8 cellular contexts compared by ENCODE assay signal in the genomic region with DNA sequence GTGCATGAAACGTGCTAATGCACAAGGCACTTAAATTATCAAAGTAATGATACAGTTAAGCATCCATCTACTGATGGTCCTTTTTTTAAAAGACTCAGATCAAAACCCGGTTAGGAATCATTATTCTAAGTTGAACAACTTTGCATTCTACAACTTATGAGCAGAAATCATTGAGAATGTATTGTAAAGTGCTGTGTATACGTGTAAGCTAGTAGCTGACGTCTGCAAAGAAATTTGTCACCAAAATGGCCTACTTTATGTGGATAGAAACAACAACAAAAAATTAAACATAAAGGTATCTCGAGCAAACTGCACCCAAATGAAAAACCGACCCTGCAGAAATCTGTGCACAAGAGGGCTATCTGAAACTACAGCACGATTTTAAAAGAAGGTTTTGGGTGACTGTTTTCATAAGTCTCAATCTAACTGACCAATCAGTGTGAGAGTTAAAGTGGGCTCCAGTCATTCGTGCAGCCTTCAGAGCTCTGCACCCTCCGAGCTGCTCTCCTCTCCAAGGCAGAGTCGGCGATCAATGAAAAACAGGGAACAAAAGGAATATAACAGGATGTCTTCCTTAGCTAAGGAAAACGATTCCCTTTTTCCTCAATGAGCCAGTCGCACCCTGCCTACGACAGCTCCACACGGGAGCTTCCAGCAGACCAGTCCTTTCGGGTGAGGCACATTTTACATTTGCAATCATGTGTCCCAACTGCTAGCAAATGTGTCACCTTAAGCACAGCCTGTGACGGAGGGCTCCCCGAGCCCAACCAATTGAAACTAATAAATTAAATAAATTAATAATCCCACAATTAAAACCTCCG.
DNase-seq lines count a peak whose midpoint lies in the region; ATAC-seq, FAIRE-seq and TF ChIP-seq lines count a peak whose summit lies in the region.

No MANE protein-coding gene starts in this region.

- H3K36me3 ChIP-seq in mucosa of descending colon (ENCODE audit: low read depth) = no peaks in the 10 kb centered on the region
- no peaks in the 10 kb centered on the region for H3K36me3 ChIP-seq in tibial nerve

- peak in 1 of 2 donors; percentile 46 for TF ChIP-seq EP300 in tibial nerve (IDR thresholded peaks at IDR 0.05)

- H3K4me3 ChIP-seq in mucosa of descending colon = peak overlapping the region; percentile 2
- H3K4me3 ChIP-seq in tibial nerve = peak overlapping the region; percentile 48 to 87 (median 74)

- peaks cover 4% of the 10 kb centered on the region for H3K4me1 ChIP-seq in mucosa of descending colon (ENCODE audit: low read depth)
- peaks cover 0 to 34% (median 7%) of the 10 kb centered on the region in 4 donors for H3K4me1 ChIP-seq in tibial nerve

- no peak for TF ChIP-seq POLR2A in tibial nerve (IDR thresholded peaks at IDR 0.05)

- H3K9me3 ChIP-seq in mucosa of descending colon = no peaks in the 10 kb centered on the region
- H3K9me3 ChIP-seq in tibial nerve = no peaks in the 10 kb centered on the region

- intact Hi-C loops in mucosa of descending colon (cut with DNase I, micrococcal nuclease) = no loop called here

- H3K27me3 ChIP-seq in tibial nerve = no peaks in the 10 kb centered on the region

- no peak for TF ChIP-seq CTCF in mucosa of descending colon (IDR thresholded peaks at IDR 0.05)
- no peak for TF ChIP-seq CTCF in tibial nerve (IDR thresholded peaks at IDR 0.05)

- peak overlapping the region; percentile 19 to 86 (median 74) for H3K27ac ChIP-seq in tibial nerve

- peak; percentile 41 for DNase-seq in COLO668 (lab: John Stamatoyannopoulos, UW; ENCODE audit: unreplicated experiment)
- peak; percentile 34 for DNase-seq in GM19239 (ENCODE audit: insufficient read length, low spot score)
- DNase-seq in M059J (ENCODE audit: low read depth) = peak; percentile 53
- DNase-seq in activated CD4-positive, alpha-beta T cell treated with anti-CD3 and anti-CD28 coated beads, Interleukin-2, amount 50 U/mL, for 1 hour = peak; percentile 22
- DNase-seq in mucosa of descending colon = peak in 2 of 3 donors; percentile 52 to 66
- DNase-seq in tibial nerve (ENCODE audit: low spot score in 2 of 2) = peak; percentile 16 to 17
- no peak for DNase-seq in NCI-H2029 (lab: John Stamatoyannopoulos, UW)

- ATAC-seq in esophagus mucosa (peak; percentile 77), mucosa of descending colon (peak; percentile 66)

- WGBS in tibial nerve, 2 donors = 3% methylated on average over 19 of the region's 19 CpGs

- peak; percentile 81 for FAIRE-seq in GM19239 (lab: Jason Lieb, UNC)
